In the genomic region with DNA sequence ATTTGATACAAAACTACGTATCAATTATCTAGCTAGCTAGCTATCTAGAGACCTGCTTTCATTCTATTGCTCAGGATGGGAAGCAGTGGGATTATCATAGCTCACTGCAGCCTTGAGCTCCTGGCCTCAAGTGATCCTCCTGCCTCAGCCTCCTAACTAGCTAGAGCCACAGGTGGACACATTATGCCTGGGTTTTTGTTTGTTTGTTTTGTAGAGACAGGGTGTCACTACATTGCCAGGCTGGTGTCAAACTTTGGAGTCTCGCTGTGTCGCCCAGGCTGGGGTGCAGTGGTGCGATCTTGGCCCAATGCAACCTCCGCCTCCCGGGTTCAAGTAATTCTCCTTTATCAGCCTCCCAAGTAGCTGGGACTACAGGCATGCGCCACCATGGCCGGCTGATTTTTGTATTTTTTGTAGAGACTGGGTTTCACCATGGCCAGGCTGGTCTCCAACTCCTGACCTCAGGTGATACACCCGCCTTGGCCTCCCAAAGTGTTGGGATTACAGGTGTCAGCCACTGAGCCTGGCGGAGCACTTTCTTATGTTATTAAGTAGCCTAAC, we compare ENCODE assay signal across 1 cellular context.
TF ChIP-seq lines count a peak whose summit lies in the region.

No MANE protein-coding gene starts in this region.

TF ChIP-seq in K562, 482 proteins besides CTCF, POLR2A, EP300 and RAD21:
- peak; percentile 72; the same call in 1 of the 2 replicates for TF ChIP-seq ZNF232 (CRISPR knock-in tag; IDR thresholded peaks at IDR 0.05)
TF ChIP-seq in K562: peak in this region for 1; not testable (repeated sequence) for 481.
